In the genomic region with DNA sequence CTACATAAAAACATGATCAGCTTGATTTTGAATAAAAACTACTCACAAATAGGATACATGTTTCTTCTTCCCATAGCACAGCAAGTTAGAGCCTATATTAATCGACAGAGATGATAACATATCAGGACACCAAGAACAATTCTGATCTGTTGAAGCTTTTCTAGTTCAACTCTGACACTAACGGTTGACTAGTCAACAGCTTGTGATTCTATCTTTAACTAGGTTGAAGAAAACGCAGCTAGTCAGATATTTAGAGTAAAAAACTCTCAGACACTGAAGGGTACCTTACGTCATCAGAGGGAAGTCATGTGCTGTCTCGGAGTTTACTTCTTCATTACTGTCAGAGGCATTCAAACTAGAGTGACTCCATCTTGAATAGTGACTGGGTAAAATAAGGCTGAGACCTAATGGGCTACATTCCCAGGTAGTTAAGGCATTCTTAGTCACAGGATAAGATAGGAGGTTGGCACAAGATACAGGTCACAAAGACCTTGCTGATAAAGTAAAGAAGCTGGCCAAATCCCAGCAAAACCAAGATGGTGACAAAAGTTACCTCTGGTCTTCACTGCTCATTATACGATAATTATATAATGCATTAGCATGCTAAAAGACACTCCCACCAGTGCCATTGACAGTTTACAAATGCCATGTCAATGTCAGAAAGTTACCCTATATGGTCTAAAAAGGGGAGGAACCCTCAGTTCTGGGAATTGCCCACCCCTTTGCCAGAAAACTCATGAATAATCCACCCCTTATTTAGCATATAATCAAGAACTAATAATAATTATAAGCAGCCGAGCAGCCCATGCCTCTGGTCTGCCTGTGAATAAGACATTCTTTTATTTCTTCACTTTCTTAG, we compare ENCODE assay signal across 1 cellular context.
TF ChIP-seq lines count a peak whose summit lies in the region.

No MANE protein-coding gene starts in this region.

TF ChIP-seq in K562, 482 proteins besides CTCF, POLR2A, EP300 and RAD21 (continued from another document):
- no peak for TF ChIP-seq E4F1 (CRISPR knock-in tag; IDR thresholded peaks at IDR 0.05; ENCODE audit: borderline replicate concordance)
- TF ChIP-seq, protein P1, sequence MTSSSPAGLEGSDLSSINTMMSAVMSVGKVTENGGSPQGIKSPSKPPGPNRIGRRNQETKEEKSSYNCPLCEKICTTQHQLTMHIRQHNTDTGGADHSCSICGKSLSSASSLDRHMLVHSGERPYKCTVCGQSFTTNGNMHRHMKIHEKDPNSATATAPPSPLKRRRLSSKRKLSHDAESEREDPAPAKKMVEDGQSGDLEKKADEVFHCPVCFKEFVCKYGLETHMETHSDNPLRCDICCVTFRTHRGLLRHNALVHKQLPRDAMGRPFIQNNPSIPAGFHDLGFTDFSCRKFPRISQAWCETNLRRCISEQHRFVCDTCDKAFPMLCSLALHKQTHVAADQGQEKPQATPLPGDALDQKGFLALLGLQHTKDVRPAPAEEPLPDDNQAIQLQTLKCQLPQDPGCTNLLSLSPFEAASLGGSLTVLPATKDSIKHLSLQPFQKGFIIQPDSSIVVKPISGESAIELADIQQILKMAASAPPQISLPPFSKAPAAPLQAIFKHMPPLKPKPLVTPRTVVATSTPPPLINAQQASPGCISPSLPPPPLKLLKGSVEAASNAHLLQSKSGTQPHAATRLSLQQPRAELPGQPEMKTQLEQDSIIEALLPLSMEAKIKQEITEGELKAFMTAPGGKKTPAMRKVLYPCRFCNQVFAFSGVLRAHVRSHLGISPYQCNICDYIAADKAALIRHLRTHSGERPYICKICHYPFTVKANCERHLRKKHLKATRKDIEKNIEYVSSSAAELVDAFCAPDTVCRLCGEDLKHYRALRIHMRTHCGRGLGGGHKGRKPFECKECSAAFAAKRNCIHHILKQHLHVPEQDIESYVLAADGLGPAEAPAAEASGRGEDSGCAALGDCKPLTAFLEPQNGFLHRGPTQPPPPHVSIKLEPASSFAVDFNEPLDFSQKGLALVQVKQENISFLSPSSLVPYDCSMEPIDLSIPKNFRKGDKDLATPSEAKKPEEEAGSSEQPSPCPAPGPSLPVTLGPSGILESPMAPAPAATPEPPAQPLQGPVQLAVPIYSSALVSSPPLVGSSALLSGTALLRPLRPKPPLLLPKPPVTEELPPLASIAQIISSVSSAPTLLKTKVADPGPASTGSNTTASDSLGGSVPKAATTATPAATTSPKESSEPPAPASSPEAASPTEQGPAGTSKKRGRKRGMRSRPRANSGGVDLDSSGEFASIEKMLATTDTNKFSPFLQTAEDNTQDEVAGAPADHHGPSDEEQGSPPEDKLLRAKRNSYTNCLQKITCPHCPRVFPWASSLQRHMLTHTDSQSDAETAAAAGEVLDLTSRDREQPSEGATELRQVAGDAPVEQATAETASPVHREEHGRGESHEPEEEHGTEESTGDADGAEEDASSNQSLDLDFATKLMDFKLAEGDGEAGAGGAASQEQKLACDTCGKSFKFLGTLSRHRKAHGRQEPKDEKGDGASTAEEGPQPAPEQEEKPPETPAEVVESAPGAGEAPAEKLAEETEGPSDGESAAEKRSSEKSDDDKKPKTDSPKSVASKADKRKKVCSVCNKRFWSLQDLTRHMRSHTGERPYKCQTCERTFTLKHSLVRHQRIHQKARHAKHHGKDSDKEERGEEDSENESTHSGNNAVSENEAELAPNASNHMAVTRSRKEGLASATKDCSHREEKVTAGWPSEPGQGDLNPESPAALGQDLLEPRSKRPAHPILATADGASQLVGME (CRISPR knock-in tag; IDR thresholded peaks at IDR 0.05): peak; percentile 45; the same call in 1 of the 2 replicates
- TF ChIP-seq THRB (CRISPR knock-in tag; conservative IDR thresholded peaks at IDR 0.05): 0 out of 2 replicates have a peak, but pooled peaks have one; percentile 37
- TF ChIP-seq ZNF197 (CRISPR knock-in tag; IDR thresholded peaks at IDR 0.05; ENCODE audit: low read depth): peak; percentile 68; the same call in 1 of the 2 replicates
- TF ChIP-seq, protein P2, sequence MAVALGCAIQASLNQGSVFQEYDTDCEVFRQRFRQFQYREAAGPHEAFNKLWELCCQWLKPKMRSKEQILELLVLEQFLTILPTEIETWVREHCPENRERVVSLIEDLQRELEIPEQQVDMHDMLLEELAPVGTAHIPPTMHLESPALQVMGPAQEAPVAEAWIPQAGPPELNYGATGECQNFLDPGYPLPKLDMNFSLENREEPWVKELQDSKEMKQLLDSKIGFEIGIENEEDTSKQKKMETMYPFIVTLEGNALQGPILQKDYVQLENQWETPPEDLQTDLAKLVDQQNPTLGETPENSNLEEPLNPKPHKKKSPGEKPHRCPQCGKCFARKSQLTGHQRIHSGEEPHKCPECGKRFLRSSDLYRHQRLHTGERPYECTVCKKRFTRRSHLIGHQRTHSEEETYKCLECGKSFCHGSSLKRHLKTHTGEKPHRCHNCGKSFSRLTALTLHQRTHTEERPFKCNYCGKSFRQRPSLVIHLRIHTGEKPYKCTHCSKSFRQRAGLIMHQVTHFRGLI (CRISPR knock-in tag; IDR thresholded peaks at IDR 0.05): 0 out of 2 replicates have a peak, but pooled peaks have one; percentile 84
- TF ChIP-seq NR2C2 (CRISPR knock-in tag; IDR thresholded peaks at IDR 0.05): no peak
- TF ChIP-seq NR2C2 (tag; IDR thresholded peaks at IDR 0.05): peak; percentile 30; the same call in 1 of the 2 replicates
- peak; percentile 97 for TF ChIP-seq HMBOX1 (IDR thresholded peaks at IDR 0.05)
- no peak for TF ChIP-seq MAFK (IDR thresholded peaks at IDR 0.05; ENCODE audit: low read length)
- peak; percentile 84 for TF ChIP-seq ZNF644 (tag; IDR thresholded peaks at IDR 0.05; ENCODE audit: low read depth)
- 0 out of 2 replicates have a peak, but pooled peaks have one; percentile 9 for TF ChIP-seq MAFG (tag; conservative IDR thresholded peaks at IDR 0.05)
- no peak for TF ChIP-seq AFF1 (IDR thresholded peaks at IDR 0.05; ENCODE audit: low read depth in 1 of 2, partially characterized antibody in 2 of 2)
- peak; percentile 72; the same call in 1 of the 2 replicates for TF ChIP-seq ZNF311 (CRISPR knock-in tag; IDR thresholded peaks at IDR 0.05)
- TF ChIP-seq ZNF324 (CRISPR knock-in tag; IDR thresholded peaks at IDR 0.05): 0 out of 2 replicates have a peak, but pooled peaks have one; percentile 48
- peak; percentile 84 for TF ChIP-seq TCFL5 (CRISPR knock-in tag; conservative IDR thresholded peaks at IDR 0.05)
- peak; percentile 29; the same call in 1 of the 2 replicates for TF ChIP-seq ZKSCAN3 (CRISPR knock-in tag; IDR thresholded peaks at IDR 0.05)
- TF ChIP-seq PBX2 (CRISPR knock-in tag; IDR thresholded peaks at IDR 0.05; ENCODE audit: low read depth): no peak
- 0 out of 2 replicates have a peak, but pooled peaks have one; percentile 6 for TF ChIP-seq PBX2 (tag; conservative IDR thresholded peaks at IDR 0.05; ENCODE audit: low read depth)
- no peak for TF ChIP-seq FOXM1 (IDR thresholded peaks at IDR 0.05; ENCODE audit: low read depth)
- no peak for TF ChIP-seq FOXM1 (CRISPR knock-in tag; IDR thresholded peaks at IDR 0.05; ENCODE audit: low read depth)
